Comparison of ENCODE assay signal across 25 cellular contexts in genomic region chr1:209497729-209498128, GRCh38.
"Had no signal": no experiment of that assay in that cellular context is flagged by ENCODE, and none has a peak within 500 bp of the region (broad histone marks: within the 10 kb centered on the region; RNA-seq: fewer than 3 reads in every experiment).

No MANE protein-coding gene starts in this region.

- H3K27ac ChIP-seq: cardiac muscle cell, esophagus squamous epithelium, gastrocnemius medialis, right lobe of liver, stomach, suprapubic skin, tibial nerve had no signal

- H3K4me1 Mint-ChIP-seq: activated CD4-positive, alpha-beta T cell treated with anti-CD3 and anti-CD28 coated beads for 36 hours; memory B cell; neural crest cell; stimulated activated effector memory CD8-positive, alpha-beta T cell treated with anti-CD3 and anti-CD28 coated beads, Interleukin-12 subunit alpha, Interleukin-12 subunit beta, amount 100 ng/mL, for 72 hours had no signal

- H3K36me3 ChIP-seq: cardiac muscle cell, esophagus squamous epithelium, gastrocnemius medialis, right lobe of liver, stomach, suprapubic skin, tibial nerve had no signal

- H3K4me1 ChIP-seq: esophagus squamous epithelium, gastrocnemius medialis, suprapubic skin, tibial nerve had no signal

- H3K9me3 ChIP-seq: gastrocnemius medialis had no signal

- H3K27ac Mint-ChIP-seq: activated CD4-positive, alpha-beta T cell treated with anti-CD3 and anti-CD28 coated beads for 36 hours; activated T-cell treated with anti-CD3 and anti-CD28 coated beads, Interleukin-2, amount 50 U/mL, for 24 hours; activated T-helper 2 cell treated with anti-CD3 and anti-CD28 coated beads, Interferon-gamma antibody, Interleukin-2, Interleukin-4, amounts not matched to agents 10 μg/mL and 5 μg/mL and 100 μg/mL, durations not matched to agents 14 hours and 24 hours and 36 hours; endodermal cell; memory B cell; stimulated activated effector memory CD8-positive, alpha-beta T cell treated with anti-CD3 and anti-CD28 coated beads, Interleukin-12 subunit alpha, Interleukin-12 subunit beta, amount 100 ng/mL, for 72 hours had no signal

- H3K27me3 ChIP-seq: cardiac muscle cell, esophagus squamous epithelium, gastrocnemius medialis, right lobe of liver, stomach, suprapubic skin, tibial nerve had no signal

- H3K27me3 Mint-ChIP-seq: activated T-cell treated with anti-CD3 and anti-CD28 coated beads, Interleukin-2, amount 50 U/mL, for 24 hours; memory B cell had no signal

- H3K36me3 Mint-ChIP-seq: stimulated activated effector memory CD8-positive, alpha-beta T cell treated with anti-CD3 and anti-CD28 coated beads, Interleukin-12 subunit alpha, Interleukin-12 subunit beta, amount 100 ng/mL, for 72 hours had no signal

- DNase-seq: activated CD4-positive, alpha-beta T cell treated with anti-CD3 and anti-CD28 coated beads for 36 hours; activated CD4-positive, alpha-beta T cell treated with anti-CD3 and anti-CD28 coated beads, Interleukin-2, amount 50 U/mL, for 4 hours; activated CD8-positive, alpha-beta memory T cell treated with anti-CD3 and anti-CD28 coated beads for 24 hours; activated CD8-positive, alpha-beta memory T cell treated with anti-CD3 and anti-CD28 coated beads, Interleukin-2, amount 50 U/mL, for 4 hours; activated naive CD4-positive, alpha-beta T cell treated with Interleukin-2 at 50 U/mL for 16 hours; activated T-cell treated with anti-CD3 and anti-CD28 coated beads, Interleukin-2, amount 50 U/mL, for 24 hours; cortex of kidney; endodermal cell; esophagus squamous epithelium; gastrocnemius medialis; hippocampal formation; left cardiac atrium; occipital lobe; posterior cingulate gyrus; right lobe of liver; small intestine; stimulated activated CD4-positive, alpha-beta T cell treated with anti-CD3 and anti-CD28 coated beads, Interleukin-2, amount 100 ng/mL, for 24 hours; stomach had no signal

- H3K4me3 ChIP-seq: cardiac muscle cell, esophagus squamous epithelium, gastrocnemius medialis, right lobe of liver, stomach, suprapubic skin, tibial nerve had no signal

- H3K4me3 Mint-ChIP-seq: activated CD4-positive, alpha-beta T cell treated with anti-CD3 and anti-CD28 coated beads for 36 hours; activated T-cell treated with anti-CD3 and anti-CD28 coated beads, Interleukin-2, amount 50 U/mL, for 24 hours; endodermal cell; memory B cell; neural crest cell; stimulated activated effector memory CD8-positive, alpha-beta T cell treated with anti-CD3 and anti-CD28 coated beads, Interleukin-12 subunit alpha, Interleukin-12 subunit beta, amount 100 ng/mL, for 72 hours had no signal
